ENCODE assay signal across 19 cellular contexts in the genomic region with DNA sequence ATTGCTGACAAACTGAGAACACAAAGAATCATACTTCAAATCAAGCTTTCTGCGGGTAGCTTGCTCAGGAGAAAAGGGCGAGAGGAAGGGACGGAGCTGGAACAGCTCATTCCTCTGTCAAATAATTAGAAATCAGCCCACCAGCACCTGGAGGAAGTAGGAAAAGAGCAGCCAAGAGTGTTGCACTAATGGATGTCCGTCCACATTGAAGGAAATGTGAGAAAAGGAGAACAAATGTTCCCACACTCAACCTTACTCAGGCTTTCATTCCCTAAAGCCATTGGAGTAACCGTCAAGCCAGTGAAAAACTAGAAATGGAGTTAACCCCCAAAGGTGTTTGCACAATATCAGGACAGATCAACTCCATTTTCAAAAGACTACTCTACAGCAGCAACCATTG.
DNase-seq lines count a peak whose midpoint lies in the region; ATAC-seq and TF ChIP-seq lines count a peak whose summit lies in the region.
"Had no signal": no experiment of that assay in that cellular context is flagged by ENCODE, and none has a peak within 500 bp of the region (broad histone marks: within the 10 kb centered on the region; RNA-seq: fewer than 3 reads in every experiment).

No MANE protein-coding gene starts in this region.

- H3K4me2 ChIP-seq in OCI-LY7 (ENCODE audit: low read length) (no peak overlapping the region), neural progenitor cell (no peak overlapping the region)
- H3K4me2 ChIP-seq: BLaER1 had no signal

- no peak overlapping the region for H3K4me3 Mint-ChIP-seq in neural progenitor cell
- H3K4me3 Mint-ChIP-seq: B cell; CD4-positive, CD25-positive, alpha-beta regulatory T cell; CD8-positive, alpha-beta T cell had no signal

- H3K4me1 ChIP-seq in HEK293 (ENCODE audit: control insufficient read depth, insufficient read depth, low read length) (no peaks in the 10 kb centered on the region), OCI-LY7 (ENCODE audit: insufficient read depth, low read length, poor library complexity, severe bottlenecking) (no peaks in the 10 kb centered on the region), neural progenitor cell (peaks cover 18% of the 10 kb centered on the region), upper lobe of right lung (no peaks in the 10 kb centered on the region)
- H3K4me1 ChIP-seq: BLaER1, Caco-2 had no signal

- H3K79me2 ChIP-seq in OCI-LY7 (ENCODE audit: insufficient read depth, low read depth, low read length): no peaks in the 10 kb centered on the region
- H3K79me2 ChIP-seq in neural progenitor cell (ENCODE audit: low read depth): no peaks in the 10 kb centered on the region

- H3K36me3 Mint-ChIP-seq in neural progenitor cell: no peaks in the 10 kb centered on the region
- H3K36me3 Mint-ChIP-seq: CD4-positive, CD25-positive, alpha-beta regulatory T cell; CD8-positive, alpha-beta T cell had no signal

- H3K27me3 Mint-ChIP-seq in neural progenitor cell (ENCODE audit: insufficient read depth, low read depth): peaks cover 2% of the 10 kb centered on the region
- H3K27me3 Mint-ChIP-seq: B cell; CD4-positive, CD25-positive, alpha-beta regulatory T cell had no signal

- peaks cover 2% of the 10 kb centered on the region for H3K4me1 Mint-ChIP-seq in neural progenitor cell
- H3K4me1 Mint-ChIP-seq: B cell; CD4-positive, CD25-positive, alpha-beta regulatory T cell had no signal

- H4K20me1 ChIP-seq in OCI-LY7 (ENCODE audit: insufficient read depth, low read length) (no peaks in the 10 kb centered on the region), neural progenitor cell (ENCODE audit: low read depth) (no peaks in the 10 kb centered on the region)
- H4K20me1 ChIP-seq: BLaER1 had no signal

- intact Hi-C loops in OCI-LY7 (cut with micrococcal nuclease; ENCODE audit: unreplicated experiment): no loop called here
- intact Hi-C loops in upper lobe of right lung (cut with DNase I): no loop called here

- no peaks in the 10 kb centered on the region for H3K9me3 Mint-ChIP-seq in neural progenitor cell

- POLR2A ChIA-PET in HEK293 (lab: Yijun Ruan, JAX): no interaction called here
- POLR2A ChIA-PET in OCI-LY7 (lab: Charles Lee): no interaction called here

- no peak overlapping the region for H3K9ac ChIP-seq in neural progenitor cell
- H3K9ac ChIP-seq: BLaER1, GM23248 had no signal

- TF ChIP-seq CTCF in HEK293 (tag by site-specific recombination; IDR thresholded peaks at IDR 0.05) (no peak), OCI-LY7 (conservative IDR thresholded peaks at IDR 0.05; ENCODE audit: low read length) (no peak), neural progenitor cell (IDR thresholded peaks at IDR 0.05) (no peak), upper lobe of right lung (IDR thresholded peaks at IDR 0.05) (no peak)

- CTCF ChIA-PET in HEK293 (lab: Yijun Ruan, JAX): no interaction called here
- CTCF ChIA-PET in OCI-LY7 (lab: Charles Lee; ENCODE audit: unreplicated experiment): no interaction called here

- no peak overlapping the region for H3K4me3 ChIP-seq in HEK293 (ENCODE audit: low read depth, low read length)
- no peak overlapping the region for H3K4me3 ChIP-seq in OCI-LY7 (ENCODE audit: low read depth, low read length, poor library complexity, severe bottlenecking)
- H3K4me3 ChIP-seq in neural progenitor cell: no peak overlapping the region
- no peak overlapping the region for H3K4me3 ChIP-seq in upper lobe of right lung
- H3K4me3 ChIP-seq: BLaER1, GM12878, GM23248 had no signal

- BruUV-seq in OCI-LY7 (replicated peaks; lab: Mats Ljungman, UMichigan): no TSS peak

- H3K36me3 ChIP-seq in HEK293 (ENCODE audit: control insufficient read depth in 2 of 2, insufficient read depth in 1 of 2, low read length in 2 of 2) (no peaks in the 10 kb centered on the region), OCI-LY7 (ENCODE audit: insufficient read depth, low read length) (no peaks in the 10 kb centered on the region), neural progenitor cell (no peaks in the 10 kb centered on the region), upper lobe of right lung (no peaks in the 10 kb centered on the region)
- H3K36me3 ChIP-seq: BLaER1 had no signal

- DNase-seq in OCI-LY7 (ENCODE audit: low spot score): no peak
- DNase-seq in neural progenitor cell (ENCODE audit: low spot score): no peak
- no peak for DNase-seq in cerebellar nuclear complex (lab: John Stamatoyannopoulos, UW)
- DNase-seq in inferior parietal cortex (ENCODE audit: extremely low spot score): no peak
- DNase-seq in upper lobe of right lung: no peak
- DNase-seq: Caco-2; CD4-positive, CD25-positive, alpha-beta regulatory T cell; CD8-positive, alpha-beta T cell; DMS153; DND-41; GDM1; GM23248; H7; HCEC 1CT had no signal

- H3K27ac ChIP-seq in HEK293 (ENCODE audit: extremely low read depth, low read depth, low read length) (no peak overlapping the region), OCI-LY7 (ENCODE audit: low read depth, low read length, poor library complexity, severe bottlenecking) (no peak overlapping the region), neural progenitor cell (no peak overlapping the region), upper lobe of right lung (no peak overlapping the region)
- H3K27ac ChIP-seq: BLaER1, C4-2B, GM23248 had no signal

- no peak for ATAC-seq in upper lobe of right lung
- ATAC-seq: CD8-positive, alpha-beta T cell; GM12878 had no signal

- H3K27me3 ChIP-seq in neural progenitor cell: no peaks in the 10 kb centered on the region
- H3K27me3 ChIP-seq in upper lobe of right lung: no peaks in the 10 kb centered on the region
- H3K27me3 ChIP-seq: BLaER1 had no signal

- H3F3A ChIP-seq in neural progenitor cell (ENCODE audit: low read depth): no peaks in the 10 kb centered on the region

- 0 out of 2 replicates have a peak overlapping the region, but pooled peaks have one; percentile 18 for H2AFZ ChIP-seq in OCI-LY7 (ENCODE audit: low read length)
- H2AFZ ChIP-seq in neural progenitor cell (replicated peaks): peak overlapping the region; percentile 19
- H2AFZ ChIP-seq: GM23248 had no signal

- no peak overlapping the region for H3K27ac Mint-ChIP-seq in neural progenitor cell
- H3K27ac Mint-ChIP-seq: B cell; CD4-positive, CD25-positive, alpha-beta regulatory T cell; CD8-positive, alpha-beta T cell had no signal

- H3K9me2 ChIP-seq in OCI-LY7 (ENCODE audit: insufficient read depth, low read length): no peaks in the 10 kb centered on the region

- no peaks in the 10 kb centered on the region for H3K9me3 ChIP-seq in HEK293 (ENCODE audit: control insufficient read depth, insufficient read depth, low read depth, low read length)
- no peaks in the 10 kb centered on the region for H3K9me3 ChIP-seq in OCI-LY7 (ENCODE audit: low read length)
- H3K9me3 ChIP-seq in neural progenitor cell (ENCODE audit: low read depth): no peaks in the 10 kb centered on the region
- H3K9me3 ChIP-seq in upper lobe of right lung: no peaks in the 10 kb centered on the region
- H3K9me3 ChIP-seq: BLaER1, Caco-2 had no signal

TF ChIP-seq in HEK293, 187 proteins besides CTCF, POLR2A, EP300 and RAD21:
- TF ChIP-seq ZBTB8A (tag by site-specific recombination; IDR thresholded peaks at IDR 0.05): no peak
- no peak for TF ChIP-seq ZNF19 (tag by site-specific recombination; IDR thresholded peaks at IDR 0.05; ENCODE audit: low read depth)
- TF ChIP-seq, protein P1, sequence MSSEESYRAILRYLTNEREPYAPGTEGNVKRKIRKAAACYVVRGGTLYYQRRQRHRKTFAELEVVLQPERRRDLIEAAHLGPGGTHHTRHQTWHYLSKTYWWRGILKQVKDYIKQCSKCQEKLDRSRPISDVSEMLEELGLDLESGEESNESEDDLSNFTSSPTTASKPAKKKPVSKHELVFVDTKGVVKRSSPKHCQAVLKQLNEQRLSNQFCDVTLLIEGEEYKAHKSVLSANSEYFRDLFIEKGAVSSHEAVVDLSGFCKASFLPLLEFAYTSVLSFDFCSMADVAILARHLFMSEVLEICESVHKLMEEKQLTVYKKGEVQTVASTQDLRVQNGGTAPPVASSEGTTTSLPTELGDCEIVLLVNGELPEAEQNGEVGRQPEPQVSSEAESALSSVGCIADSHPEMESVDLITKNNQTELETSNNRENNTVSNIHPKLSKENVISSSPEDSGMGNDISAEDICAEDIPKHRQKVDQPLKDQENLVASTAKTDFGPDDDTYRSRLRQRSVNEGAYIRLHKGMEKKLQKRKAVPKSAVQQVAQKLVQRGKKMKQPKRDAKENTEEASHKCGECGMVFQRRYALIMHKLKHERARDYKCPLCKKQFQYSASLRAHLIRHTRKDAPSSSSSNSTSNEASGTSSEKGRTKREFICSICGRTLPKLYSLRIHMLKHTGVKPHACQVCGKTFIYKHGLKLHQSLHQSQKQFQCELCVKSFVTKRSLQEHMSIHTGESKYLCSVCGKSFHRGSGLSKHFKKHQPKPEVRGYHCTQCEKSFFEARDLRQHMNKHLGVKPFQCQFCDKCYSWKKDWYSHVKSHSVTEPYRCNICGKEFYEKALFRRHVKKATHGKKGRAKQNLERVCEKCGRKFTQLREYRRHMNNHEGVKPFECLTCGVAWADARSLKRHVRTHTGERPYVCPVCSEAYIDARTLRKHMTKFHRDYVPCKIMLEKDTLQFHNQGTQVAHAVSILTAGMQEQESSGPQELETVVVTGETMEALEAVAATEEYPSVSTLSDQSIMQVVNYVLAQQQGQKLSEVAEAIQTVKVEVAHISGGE (tag by site-specific recombination; conservative IDR thresholded peaks at IDR 0.05; ENCODE audit: low read depth): peak; percentile 55
- TF ChIP-seq RBAK (tag by site-specific recombination; IDR thresholded peaks at IDR 0.05): no peak
- no peak for TF ChIP-seq ZNF621 (tag by site-specific recombination; IDR thresholded peaks at IDR 0.05)
- TF ChIP-seq, protein P2, sequence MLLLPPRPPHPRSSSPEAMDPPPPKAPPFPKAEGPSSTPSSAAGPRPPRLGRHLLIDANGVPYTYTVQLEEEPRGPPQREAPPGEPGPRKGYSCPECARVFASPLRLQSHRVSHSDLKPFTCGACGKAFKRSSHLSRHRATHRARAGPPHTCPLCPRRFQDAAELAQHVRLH (tag by site-specific recombination; IDR thresholded peaks at IDR 0.05): no peak
